Comparison of ENCODE assay signal across 7 cellular contexts in genomic region chr5:138761670-138762069, GRCh38. TPM values are rescaled to one million over a fixed set of nuclear protein-coding genes. Genes with fewer than 3 reads are reported as not detected.
DNase-seq lines count a peak whose midpoint lies in the region; ATAC-seq and TF ChIP-seq lines count a peak whose summit lies in the region.
"Not testable (repeated sequence)": the region's sequence is repeated elsewhere in the genome, so short reads cannot be mapped to it uniquely, and the experiment has no call there.

No MANE protein-coding gene starts in this region.

- WGBS in smooth muscle cell (ENCODE audit: low lambda C conversion rate): 87% methylated on average over 6 of the region's 6 CpGs

- H3K27me3 Mint-ChIP-seq in GM23338 (ENCODE audit: insufficient read depth, low read depth, poor library complexity); central memory CD8-positive, alpha-beta T cell; nephron progenitor cell (ENCODE audit: low read depth, poor library complexity): not testable (repeated sequence)
- peaks cover 15% of the 10 kb centered on the region for H3K27me3 Mint-ChIP-seq in activated T-cell treated with anti-CD3 and anti-CD28 coated beads, Interleukin-2, amount 50 U/mL, for 72 hours (ENCODE audit: low read depth)

- H3K4me1 Mint-ChIP-seq in GM23338: peaks cover 28% of the 10 kb centered on the region
- peaks cover 28% of the 10 kb centered on the region for H3K4me1 Mint-ChIP-seq in activated T-cell treated with anti-CD3 and anti-CD28 coated beads, Interleukin-2, amount 50 U/mL, for 72 hours (ENCODE audit: low read depth)
- peaks cover 21% of the 10 kb centered on the region for H3K4me1 Mint-ChIP-seq in central memory CD8-positive, alpha-beta T cell
- peaks cover 37% of the 10 kb centered on the region for H3K4me1 Mint-ChIP-seq in nephron progenitor cell

- not testable (repeated sequence) for H2AFZ ChIP-seq in GM23338; smooth muscle cell (ENCODE audit: low read depth)

- H3K36me3 ChIP-seq in GM23338 (ENCODE audit: insufficient read depth): peaks cover 14% of the 10 kb centered on the region
- H3K36me3 ChIP-seq in Panc1 (ENCODE audit: control insufficient read depth, insufficient read depth, low read length): not testable (repeated sequence)
- H3K36me3 ChIP-seq in smooth muscle cell (ENCODE audit: low read depth): peaks cover 21% of the 10 kb centered on the region

- TF ChIP-seq CTCF in GM23338 (conservative IDR thresholded peaks at IDR 0.05; ENCODE audit: low read depth in 2 of 2); Panc1 (IDR thresholded peaks at IDR 0.05); nephron progenitor cell (IDR thresholded peaks at IDR 0.05); smooth muscle cell (IDR thresholded peaks at IDR 0.05; ENCODE audit: borderline replicate concordance, insufficient read depth, poor library complexity, severe bottlenecking): not testable (repeated sequence)

- CTCF ChIA-PET in Panc1 (lab: Charles Lee): interaction anchor here (0.6 kb wide), 1 partner anchor 28 kb away, joined by 3 read pairs; no protein-coding TSS in a partner anchor

- H3K4me3 Mint-ChIP-seq in GM23338; central memory CD8-positive, alpha-beta T cell: not testable (repeated sequence)
- peak overlapping the region in 1 of 2 donors; percentile 16 for H3K4me3 Mint-ChIP-seq in activated T-cell treated with anti-CD3 and anti-CD28 coated beads, Interleukin-2, amount 50 U/mL, for 72 hours
- peak overlapping the region; percentile 7 for H3K4me3 Mint-ChIP-seq in nephron progenitor cell

- intact Hi-C loops in Panc1 (cut with micrococcal nuclease; ENCODE audit: unreplicated experiment): not testable (repeated sequence)

- not testable (repeated sequence) for H3K27ac ChIP-seq in GM23338 (ENCODE audit: low read depth); Panc1 (ENCODE audit: low read length)
- peak overlapping the region; percentile 8 for H3K27ac ChIP-seq in smooth muscle cell (ENCODE audit: low read depth)

- H3F3A ChIP-seq in GM23338 (replicated peaks; ENCODE audit: low read depth); smooth muscle cell (ENCODE audit: low read depth): not testable (repeated sequence)

- H3K79me2 ChIP-seq in GM23338 (replicated peaks; ENCODE audit: insufficient read depth): peaks cover 100% of the 10 kb centered on the region
- H3K79me2 ChIP-seq in smooth muscle cell (ENCODE audit: low read depth): peaks cover 100% of the 10 kb centered on the region

- peaks cover 46% of the 10 kb centered on the region for H3K36me3 Mint-ChIP-seq in GM23338 (ENCODE audit: low read depth)
- H3K36me3 Mint-ChIP-seq in activated T-cell treated with anti-CD3 and anti-CD28 coated beads, Interleukin-2, amount 50 U/mL, for 72 hours (ENCODE audit: insufficient read depth in 2 of 2): peaks cover 6 to 11% of the 10 kb centered on the region in 2 donors
- not testable (repeated sequence) for H3K36me3 Mint-ChIP-seq in central memory CD8-positive, alpha-beta T cell (ENCODE audit: insufficient read depth)
- H3K36me3 Mint-ChIP-seq in nephron progenitor cell (ENCODE audit: low read depth): peaks cover 69% of the 10 kb centered on the region

- H3K4me2 ChIP-seq in GM23338, smooth muscle cell: not testable (repeated sequence)

- peaks cover 23% of the 10 kb centered on the region; the same call in 1 of the 2 replicates for H3K4me1 ChIP-seq in GM23338 (ENCODE audit: insufficient read depth)
- H3K4me1 ChIP-seq in Panc1 (ENCODE audit: control insufficient read depth, insufficient read depth, low read length); smooth muscle cell (ENCODE audit: low read depth): not testable (repeated sequence)

- H3K27ac Mint-ChIP-seq in GM23338: peak overlapping the region; percentile 41; the same call in 1 of the 2 replicates
- H3K27ac Mint-ChIP-seq in activated T-cell treated with anti-CD3 and anti-CD28 coated beads, Interleukin-2, amount 50 U/mL, for 72 hours: peak overlapping the region; percentile 57
- peak overlapping the region; percentile 36 for H3K27ac Mint-ChIP-seq in central memory CD8-positive, alpha-beta T cell (ENCODE audit: low read depth)
- peak overlapping the region; percentile 42 for H3K27ac Mint-ChIP-seq in nephron progenitor cell

- not testable (repeated sequence) for H3K27me3 ChIP-seq in GM23338 (ENCODE audit: insufficient read depth); Panc1 (ENCODE audit: control insufficient read depth, insufficient read depth, low read length); smooth muscle cell (ENCODE audit: low read depth)

- not testable (repeated sequence) for DNase-seq in GM23338 (ENCODE audit: low spot score); Panc1 (ENCODE audit: low read depth, low spot score); activated T-cell treated with anti-CD3 and anti-CD28 coated beads, Interleukin-2, amount 50 U/mL, for 72 hours; central memory CD8-positive, alpha-beta T cell (ENCODE audit: low spot score in 2 of 2); smooth muscle cell (lab: John Stamatoyannopoulos, UW; ENCODE audit: unreplicated experiment)
- DNase-seq in left kidney (ENCODE audit: low read depth, low spot score): peak; percentile 66
- peak; percentile 17 for DNase-seq in nephron progenitor cell

- H3K9me3 ChIP-seq in Panc1 (ENCODE audit: control insufficient read depth, insufficient read depth, low read depth, low read length); smooth muscle cell (replicated peaks; ENCODE audit: low read depth): not testable (repeated sequence)

- ATAC-seq in GM23338: peak; percentile 36
- peak; percentile 57; the same call in 1 of the 2 replicates for ATAC-seq in Panc1
- not testable (repeated sequence) for ATAC-seq in activated T-cell treated with anti-CD3 and anti-CD28 coated beads, Interleukin-2, amount 50 U/mL, for 72 hours (replicated peaks in 1 of 2); central memory CD8-positive, alpha-beta T cell (replicated peaks; ENCODE audit: extremely low read depth, poor library complexity, severe bottlenecking)

- peaks cover 50% of the 10 kb centered on the region for H4K20me1 ChIP-seq in GM23338 (replicated peaks; ENCODE audit: insufficient read depth)
- peaks cover 100% of the 10 kb centered on the region for H4K20me1 ChIP-seq in smooth muscle cell (ENCODE audit: low read depth)

- POLR2A ChIA-PET in Panc1 (lab: Charles Lee): interaction anchor here (0.7 kb wide), 1 partner anchor 500 kb away, joined by 3 read pairs; no protein-coding TSS in a partner anchor

- not testable (repeated sequence) for H3K9ac ChIP-seq in smooth muscle cell (ENCODE audit: low read depth)

- in situ Hi-C loops in Panc1 (cut with HindIII; ENCODE audit: low pct_unique_long_range_greater_than_20kb, low sequenced_read_pairs): not testable (repeated sequence)

- H3K9me3 Mint-ChIP-seq in GM23338 (peaks cover 22% of the 10 kb centered on the region), nephron progenitor cell (peaks cover 30% of the 10 kb centered on the region)
- H3K9me3 Mint-ChIP-seq in activated T-cell treated with anti-CD3 and anti-CD28 coated beads, Interleukin-2, amount 50 U/mL, for 72 hours; central memory CD8-positive, alpha-beta T cell: not testable (repeated sequence)

- not testable (repeated sequence) for H3K9me2 ChIP-seq in GM23338 (ENCODE audit: insufficient read depth)

- H3K4me3 ChIP-seq in GM23338; Panc1 (ENCODE audit: low read depth in 2 of 2, low read length in 2 of 2); smooth muscle cell: not testable (repeated sequence)

- not testable (repeated sequence) for BruUV-seq in Panc1 (replicated peaks; lab: Mats Ljungman, UMichigan)

RNA-seq across cellular contexts. Expression of gene CTNNA1, which starts 8.4 kb away (rescaled TPM):
- 292 and 348 TPM in 2 replicates for total RNA-seq in GM23338 (2014; rRNA removed; shearing (Covaris generic))
- polyA plus RNA-seq in GM23338 (2016; fragmentation: Nextera tagmentation; extraction: Ambion mirVana): 111 and 116 TPM in 2 replicates
- 298 TPM for total RNA-seq in Panc1 (2021; ENCODE audit: unreplicated experiment)
- 337 TPM for polyA plus RNA-seq in Panc1 (2012; ENCODE audit: insufficient read length)
- 10 to 100 TPM; 62.3 to 73.0 TPM for total RNA-seq in activated T-cell treated with anti-CD3 and anti-CD28 coated beads, Interleukin-2, amount 50 U/mL, for 72 hours
- 251 and 285 TPM in 2 replicates for total RNA-seq in smooth muscle cell
- 148 and 149 TPM in 2 replicates for polyA plus RNA-seq in smooth muscle cell
